Comparison of ENCODE assay signal across 8 cellular contexts in genomic region chr1:2189459-2190425, GRCh38. TPM values are rescaled to one million over a fixed set of nuclear protein-coding genes. Genes with fewer than 3 reads are reported as not detected.
A peak's percentile ranks its signal among the peaks of the same experiment; 100 is the strongest.
DNase-seq lines count a peak whose midpoint lies in the region; ATAC-seq and TF ChIP-seq lines count a peak whose summit lies in the region.

No MANE protein-coding gene starts in this region.

- H4K20me1 ChIP-seq in Karpas-422 (ENCODE audit: insufficient read depth, low read depth, low read length): no peaks in the 10 kb centered on the region

- H3K9ac ChIP-seq in Karpas-422 (ENCODE audit: low read length): peak overlapping the region; percentile 81

- no peaks in the 10 kb centered on the region for H3K9me2 ChIP-seq in Karpas-422 (replicated peaks; ENCODE audit: insufficient read depth, low read length)

- H3K27me3 ChIP-seq in Karpas-422 (ENCODE audit: low read length) (no peaks in the 10 kb centered on the region), RWPE2 (ENCODE audit: insufficient read depth, poor library complexity, severe bottlenecking) (no peaks in the 10 kb centered on the region)

- peaks cover 9% of the 10 kb centered on the region for H3K79me2 ChIP-seq in Karpas-422 (ENCODE audit: low read length)

- peaks cover 32% of the 10 kb centered on the region for H3K4me1 ChIP-seq in Karpas-422 (ENCODE audit: low read length)
- no peaks in the 10 kb centered on the region for H3K4me1 ChIP-seq in RWPE2 (ENCODE audit: insufficient read depth, poor library complexity, severe bottlenecking)

- H3K9me3 ChIP-seq in Karpas-422 (ENCODE audit: low read length): no peaks in the 10 kb centered on the region
- H3K9me3 ChIP-seq in RWPE2 (ENCODE audit: severe bottlenecking): no peaks in the 10 kb centered on the region

- peak overlapping the region; percentile 83 for H3K4me2 ChIP-seq in Karpas-422 (ENCODE audit: low read depth, low read length, poor library complexity, severe bottlenecking)

- H3K4me3 ChIP-seq in Karpas-422 (ENCODE audit: low read length) (peak overlapping the region; percentile 82), RWPE2 (ENCODE audit: severe bottlenecking) (peak overlapping the region; percentile 38), fibroblast of the aortic adventitia (ENCODE audit: low read depth, low read length) (peak overlapping the region; percentile 71)

- TF ChIP-seq CTCF in RWPE2 (IDR thresholded peaks at IDR 0.05; ENCODE audit: poor library complexity, severe bottlenecking): no peak
- TF ChIP-seq CTCF in fibroblast of the aortic adventitia (IDR thresholded peaks at IDR 0.05; ENCODE audit: insufficient read depth, low read length): no peak
- no peak for TF ChIP-seq CTCF in nephron (IDR thresholded peaks at IDR 0.05; ENCODE audit: unreplicated experiment in 3 of 3)

- H3K27ac ChIP-seq in Karpas-422 (ENCODE audit: low read length): no peak overlapping the region
- H3K27ac ChIP-seq in RWPE2 (ENCODE audit: poor library complexity, severe bottlenecking): peak overlapping the region; percentile 65

- H3K4me1 Mint-ChIP-seq in nephron: peaks cover 19% of the 10 kb centered on the region

- H3K4me3 Mint-ChIP-seq in nephron: peak overlapping the region; percentile 80 to 85 (median 83)

- H3K36me3 Mint-ChIP-seq in nephron (ENCODE audit: low read depth): peaks cover 7% of the 10 kb centered on the region

- H3K27me3 Mint-ChIP-seq in nephron (ENCODE audit: low read depth): no peaks in the 10 kb centered on the region

- DNase-seq in AG08395 (ENCODE audit: low spot score): peak; percentile 96
- DNase-seq in Karpas-422: peak; percentile 96
- DNase-seq in RWPE2 (ENCODE audit: low spot score): peak; percentile 97
- DNase-seq in activated effector memory CD4-positive, alpha-beta T cell treated with anti-CD3 and anti-CD28 coated beads, Interleukin-2, amount 50 U/mL, for 16 hours: peak; percentile 96
- DNase-seq in fibroblast of the aortic adventitia (ENCODE audit: low read depth): peak; percentile 95
- peak; percentile 85 to 92 (median 90) for DNase-seq in stimulated activated naive CD4-positive, alpha-beta T cell (lab: John Stamatoyannopoulos, UW)

- peak overlapping the region; percentile 90 to 98 (median 96) for H3K27ac Mint-ChIP-seq in nephron

- no peaks in the 10 kb centered on the region for H3K36me3 ChIP-seq in Karpas-422 (ENCODE audit: insufficient read depth, low read length)
- H3K36me3 ChIP-seq in RWPE2 (ENCODE audit: low read depth): peaks cover 9% of the 10 kb centered on the region; the same call in 1 of the 2 replicates

- H3K9me3 Mint-ChIP-seq in nephron: no peaks in the 10 kb centered on the region

- peak; percentile 70 for ATAC-seq in GM19372 (IDR thresholded peaks at IDR 0.05; ENCODE audit: low read depth, unreplicated experiment)
- peak; percentile 90 for ATAC-seq in RWPE2 (ENCODE audit: low read depth)

- no peak overlapping the region for H2AFZ ChIP-seq in Karpas-422 (ENCODE audit: low read length)

RNA-seq across cellular contexts. Expression of gene FAAP20, which starts 4.8 kb away (rescaled TPM):
- total RNA-seq in Karpas-422 (2014; rRNA removed; shearing (Covaris generic); ENCODE audit: low replicate concordance): 20.1 and 84.8 TPM in 2 replicates
- total RNA-seq in fibroblast of the aortic adventitia (ENCODE audit: low replicate concordance): 18.5 and 23.2 TPM in 2 replicates

RNA-seq across cellular contexts. Expression of gene SKI, which starts 38.4 kb away (rescaled TPM):
- 1.7 and 2.4 TPM in 2 replicates for total RNA-seq in Karpas-422 (2014; rRNA removed; shearing (Covaris generic); ENCODE audit: low replicate concordance)
- 28.1 and 36.6 TPM in 2 replicates for total RNA-seq in fibroblast of the aortic adventitia (ENCODE audit: low replicate concordance)
